Comparison of ENCODE assay signal across 8 cellular contexts in the genomic region with DNA sequence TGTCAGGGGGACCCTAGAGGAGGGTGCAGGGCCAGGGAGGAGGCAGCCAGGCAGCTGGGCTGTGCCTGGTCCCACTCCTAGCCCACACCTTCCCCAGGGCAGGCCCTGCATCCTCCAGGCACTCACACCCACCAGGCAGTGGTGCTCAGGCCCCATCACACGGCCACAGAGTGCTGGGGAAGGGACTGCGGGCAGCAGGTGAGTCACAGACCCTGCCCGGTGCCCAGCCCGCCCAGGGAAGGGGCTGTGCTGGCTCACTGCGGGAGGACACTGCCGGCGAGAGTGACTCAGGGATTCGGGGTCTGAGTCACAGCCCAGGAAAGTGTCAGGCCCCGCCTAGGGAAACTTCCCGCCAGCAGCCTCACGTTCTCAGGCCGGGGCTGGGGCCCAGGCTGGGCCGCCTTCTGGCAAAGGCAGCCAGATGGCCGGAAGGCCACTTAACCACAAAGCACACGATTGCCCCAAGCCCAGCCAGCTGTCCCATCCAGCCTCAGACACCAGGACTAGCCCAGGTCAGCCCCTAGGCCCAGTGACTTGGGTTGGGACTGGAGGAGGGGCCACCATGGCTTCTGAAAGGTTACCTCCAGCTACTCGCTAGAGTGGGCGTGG. TPM values are rescaled to one million over a fixed set of nuclear protein-coding genes. Genes with fewer than 3 reads are reported as not detected.
DNase-seq lines count a peak whose midpoint lies in the region; ATAC-seq, FAIRE-seq and TF ChIP-seq lines count a peak whose summit lies in the region.

No MANE protein-coding gene starts in this region.

- peak overlapping the region in 2 of 4 donors; percentile 4 to 28 for H3K27ac ChIP-seq in body of pancreas
- peak overlapping the region; percentile 85 for H3K27ac ChIP-seq in keratinocyte (ENCODE audit: control insufficient read depth, insufficient read depth, low read length)

- 53 to 83% methylated on average over 8 to 14 of the region's 17 CpGs for WGBS in body of pancreas, 2 donors

- TF ChIP-seq POLR2A in body of pancreas (IDR thresholded peaks at IDR 0.05) = no peak

- peak overlapping the region; percentile 77 for H3K9ac ChIP-seq in keratinocyte (ENCODE audit: control insufficient read depth, extremely low read depth, insufficient read depth, low read length)

- peak; percentile 86 for FAIRE-seq in keratinocyte (lab: Jason Lieb, UNC)

- H3K79me2 ChIP-seq in keratinocyte (ENCODE audit: control insufficient read depth, insufficient read depth, low read length) = no peaks in the 10 kb centered on the region

- peak; percentile 88 for DNase-seq in COLO829 (ENCODE audit: low spot score)
- DNase-seq in HPDE6-E6E7 (ENCODE audit: extremely low spot score) = peak; percentile 100
- peak; percentile 92 for DNase-seq in T1000 (lab: John Stamatoyannopoulos, UW)
- DNase-seq in body of pancreas = peak; percentile 48 to 81 (median 63)
- peak; percentile 80 for DNase-seq in keratinocyte (ENCODE audit: low read depth, low spot score)
- peak; percentile 46 to 55 for DNase-seq in stimulated activated CD4-positive, alpha-beta T cell treated with anti-CD3 and anti-CD28 coated beads, Interleukin-1b, Interleukin-23, amount 100 ng/mL, for 4 hours (ENCODE audit: low read depth in 2 of 2)
- no peak for DNase-seq in NCI-H2107 treated with DMSO at 0.1 percent for 48 hours (lab: John Stamatoyannopoulos, UW; ENCODE audit: unreplicated experiment)

- H3K4me1 ChIP-seq in body of pancreas = peaks cover 4% of the 10 kb centered on the region
- peaks cover 20% of the 10 kb centered on the region for H3K4me1 ChIP-seq in keratinocyte (ENCODE audit: control insufficient read depth, extremely low read depth, insufficient read depth, low read length)

- H3K36me3 ChIP-seq in body of pancreas (replicated peaks in 1 of 2; ENCODE audit: insufficient read depth in 1 of 2, low read depth in 2 of 2) = no peaks in the 10 kb centered on the region
- H3K36me3 ChIP-seq in keratinocyte (ENCODE audit: control insufficient read depth in 2 of 2, extremely low read depth in 1 of 2, insufficient read depth in 2 of 2, low read length in 2 of 2) = no peaks in the 10 kb centered on the region

- ATAC-seq in GM21423 (IDR thresholded peaks at IDR 0.05; ENCODE audit: unreplicated experiment) (peak; percentile 84), body of pancreas (peak; percentile 63)

- no peaks in the 10 kb centered on the region for H4K20me1 ChIP-seq in keratinocyte (ENCODE audit: control insufficient read depth, extremely low read depth, insufficient read depth, low read length)

- no peak for TF ChIP-seq CTCF in body of pancreas (IDR thresholded peaks at IDR 0.05)
- TF ChIP-seq CTCF in keratinocyte (optimal IDR thresholded peaks at IDR 0.05 in 1 of 3, IDR thresholded peaks at IDR 0.05 in 1 of 3, conservative IDR thresholded peaks at IDR 0.05 in 1 of 3; ENCODE audit: extremely low read depth in 1 of 3, insufficient read depth in 2 of 3, low read length in 3 of 3) = no peak

- H3K9me3 ChIP-seq in body of pancreas (no peaks in the 10 kb centered on the region), keratinocyte (ENCODE audit: control insufficient read depth, low read depth, low read length) (no peaks in the 10 kb centered on the region)

- intact Hi-C loops in body of pancreas (cut with DNase I) = no loop called here

- H3K4me2 ChIP-seq in keratinocyte (ENCODE audit: control insufficient read depth, extremely low read depth, insufficient read depth, low read depth, low read length) = peak overlapping the region; percentile 64

- H3K9me1 ChIP-seq in keratinocyte (ENCODE audit: control insufficient read depth, extremely low read depth, insufficient read depth, low read length) = no peaks in the 10 kb centered on the region

- dilution Hi-C loops in keratinocyte (cut with MboI; ENCODE audit: extremely low pct_ligation_motif_present, low sequenced_read_pairs) = no loop called here

- H3K27me3 ChIP-seq in body of pancreas = no peaks in the 10 kb centered on the region
- H3K27me3 ChIP-seq in keratinocyte (ENCODE audit: control insufficient read depth, extremely low read depth, insufficient read depth, low read length) = no peaks in the 10 kb centered on the region

- H3K4me3 ChIP-seq in body of pancreas (no peak overlapping the region), keratinocyte (ENCODE audit: control insufficient read depth in 2 of 3, extremely low read depth in 1 of 3, insufficient read depth in 2 of 3, low read depth in 1 of 3, low read length in 3 of 3) (no peak overlapping the region)

- peak overlapping the region; percentile 87 for H2AFZ ChIP-seq in keratinocyte (ENCODE audit: control insufficient read depth, low read length)

RNA-seq across cellular contexts. Expression of gene BIN1, which starts 42.2 kb away (rescaled TPM):
- total RNA-seq in body of pancreas = 10 to 100 TPM; 24.4 to 43.5 TPM
- polyA plus RNA-seq in keratinocyte = 4.2 to 6.5 TPM (median 5.4 TPM) in 3 replicates
- 1.3 TPM for polyA plus RNA-seq in keratinocyte (2011; ENCODE audit: low read depth)
- 3.2 and 6.0 TPM in 2 replicates for polyA plus RNA-seq in keratinocyte (2011; cell fraction: cytosol; rRNA removed)
- 4.4 and 4.7 TPM in 2 replicates for polyA plus RNA-seq in keratinocyte (2011; cell fraction: nucleus; rRNA removed)
- 1.4 and 8.5 TPM in 2 replicates for polyA plus RNA-seq in keratinocyte (2012; ENCODE audit: low replicate concordance)
- polyA minus RNA-seq in keratinocyte = 4.6 to 9.2 TPM (median 5.1 TPM) in 3 replicates
- polyA minus RNA-seq in keratinocyte (2011; cell fraction: cytosol; rRNA and poly(A)+ RNA removed) = 4.2 TPM
- polyA minus RNA-seq in keratinocyte (2011; cell fraction: nucleus; rRNA and poly(A)+ RNA removed) = 2.1 and 3.1 TPM in 2 replicates
